Comparison of ENCODE assay signal across 1 cellular context in genomic region chr17:57257911-57258885, GRCh38.
TF ChIP-seq lines count a peak whose summit lies in the region.

No MANE protein-coding gene starts in this region.

TF ChIP-seq in GM12878, 131 proteins besides CTCF, POLR2A, EP300 and RAD21 (continued from another document):
- TF ChIP-seq ZBTB4 (CRISPR knock-in tag; IDR thresholded peaks at IDR 0.05), result no peak
- TF ChIP-seq IKZF1 (conservative IDR thresholded peaks at IDR 0.05), result peak; percentile 33; the same call in 1 of the 2 replicates
- no peak for TF ChIP-seq IRF4 (IDR thresholded peaks at IDR 0.05; ENCODE audit: low read depth, low read length)
- TF ChIP-seq, protein P1, sequence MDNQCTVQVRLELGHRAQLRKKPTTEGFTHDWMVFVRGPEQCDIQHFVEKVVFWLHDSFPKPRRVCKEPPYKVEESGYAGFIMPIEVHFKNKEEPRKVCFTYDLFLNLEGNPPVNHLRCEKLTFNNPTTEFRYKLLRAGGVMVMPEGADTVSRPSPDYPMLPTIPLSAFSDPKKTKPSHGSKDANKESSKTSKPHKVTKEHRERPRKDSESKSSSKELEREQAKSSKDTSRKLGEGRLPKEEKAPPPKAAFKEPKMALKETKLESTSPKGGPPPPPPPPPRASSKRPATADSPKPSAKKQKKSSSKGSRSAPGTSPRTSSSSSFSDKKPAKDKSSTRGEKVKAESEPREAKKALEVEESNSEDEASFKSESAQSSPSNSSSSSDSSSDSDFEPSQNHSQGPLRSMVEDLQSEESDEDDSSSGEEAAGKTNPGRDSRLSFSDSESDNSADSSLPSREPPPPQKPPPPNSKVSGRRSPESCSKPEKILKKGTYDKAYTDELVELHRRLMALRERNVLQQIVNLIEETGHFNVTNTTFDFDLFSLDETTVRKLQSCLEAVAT (IDR thresholded peaks at IDR 0.05), result 0 out of 2 replicates have a peak, but pooled peaks have one; percentile 17
- no peak for TF ChIP-seq SMC3 (IDR thresholded peaks at IDR 0.05; ENCODE audit: borderline replicate concordance, low read length)
- TF ChIP-seq CREM (IDR thresholded peaks at IDR 0.05; ENCODE audit: low read depth), result no peak
- no peak for TF ChIP-seq SIN3A (IDR thresholded peaks at IDR 0.05; ENCODE audit: low read depth, low read length)
- TF ChIP-seq KDM1A (IDR thresholded peaks at IDR 0.05; ENCODE audit: borderline replicate concordance), result no peak
- TF ChIP-seq HDAC2 (IDR thresholded peaks at IDR 0.05), result no peak
- TF ChIP-seq BACH1 (IDR thresholded peaks at IDR 0.05; ENCODE audit: borderline replicate concordance), result no peak
